In the genomic region with DNA sequence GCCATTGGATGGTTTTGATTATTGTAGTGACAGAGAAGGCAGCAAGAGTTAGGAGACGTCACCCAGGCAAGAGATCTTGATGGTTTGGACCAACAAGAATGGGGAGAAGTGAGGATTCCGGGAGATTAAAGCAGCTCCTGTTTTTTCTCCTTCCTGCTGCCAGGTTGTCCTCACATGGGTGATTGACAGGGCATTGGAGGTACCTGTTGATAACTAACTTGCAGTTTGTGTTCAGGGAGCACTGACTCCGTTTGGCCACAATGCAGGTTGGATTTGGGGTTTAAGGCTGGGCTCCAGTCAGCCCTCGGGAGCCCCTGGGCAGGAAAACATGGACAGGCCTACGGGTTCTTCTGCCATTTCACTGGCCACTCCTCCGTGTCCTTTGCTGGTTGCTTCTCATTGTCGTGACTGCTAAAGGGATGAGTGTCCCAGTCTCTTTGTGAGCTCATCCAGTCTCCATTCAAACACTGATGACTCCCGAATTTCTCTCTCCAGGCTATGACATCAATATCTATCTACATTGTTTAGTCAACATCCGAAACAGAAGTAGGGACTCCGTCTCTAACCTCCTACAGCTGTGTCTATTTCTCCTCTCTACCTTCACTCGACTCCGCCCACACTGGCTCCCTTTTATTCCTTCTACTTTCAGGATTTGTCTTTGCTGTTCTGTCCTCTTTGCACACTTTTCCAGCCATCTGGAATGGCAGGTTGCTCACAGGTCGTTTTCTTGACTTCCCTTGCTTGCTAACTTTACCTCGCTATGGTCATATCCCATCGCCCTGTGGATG, we compare ENCODE assay signal across 8 cellular contexts. TPM values are rescaled to one million over a fixed set of nuclear protein-coding genes. Genes with fewer than 3 reads are reported as not detected.
A peak's percentile ranks its signal among the peaks of the same experiment; 100 is the strongest.
DNase-seq lines count a peak whose midpoint lies in the region; ATAC-seq, FAIRE-seq and TF ChIP-seq lines count a peak whose summit lies in the region.

No MANE protein-coding gene starts in this region.

- H3K27ac ChIP-seq in DND-41 (ENCODE audit: low read length): peak overlapping the region; percentile 80
- H3K27ac ChIP-seq in OCI-LY7 (ENCODE audit: low read depth, low read length, poor library complexity, severe bottlenecking): no peak overlapping the region
- no peak overlapping the region for H3K27ac ChIP-seq in endothelial cell of umbilical vein (ENCODE audit: insufficient read depth, low read depth, low read length)
- peak overlapping the region in 2 of 4 donors; percentile 100 for H3K27ac ChIP-seq in pancreas

- peak overlapping the region in 1 of 2 experiments; percentile 70; a peak in 2 of 4 replicates for H3K4me3 ChIP-seq in DND-41 (ENCODE audit: low read depth in 1 of 2, low read length in 2 of 2)
- peak overlapping the region; percentile 88 for H3K4me3 ChIP-seq in OCI-LY7 (ENCODE audit: low read depth, low read length, poor library complexity, severe bottlenecking)
- no peak overlapping the region for H3K4me3 ChIP-seq in endothelial cell of umbilical vein (replicated peaks in 1 of 3; ENCODE audit: insufficient read depth in 1 of 3, low read depth in 1 of 3, low read length in 3 of 3)
- peak overlapping the region in 3 of 4 donors; percentile 77 to 93 (median 93) for H3K4me3 ChIP-seq in pancreas

- no peak for DNase-seq in DND-41
- DNase-seq in OCI-LY7 (ENCODE audit: low spot score): no peak
- DNase-seq in endothelial cell of umbilical vein (ENCODE audit: low read depth, low spot score): no peak
- peak in 1 of 6 donors; percentile 21 for DNase-seq in pancreas
- no peak for DNase-seq in NK-92 (lab: John Stamatoyannopoulos, UW; ENCODE audit: unreplicated experiment)
- no peak for DNase-seq in anterior cingulate cortex (lab: John Stamatoyannopoulos, UW)
- no peak for DNase-seq in T1000 (lab: John Stamatoyannopoulos, UW)

- H3K27me3 ChIP-seq in DND-41 (ENCODE audit: insufficient read depth, low read length, poor library complexity): no peaks in the 10 kb centered on the region
- no peaks in the 10 kb centered on the region for H3K27me3 ChIP-seq in endothelial cell of umbilical vein (ENCODE audit: control insufficient read depth in 2 of 2, insufficient read depth in 2 of 2, low read length in 2 of 2)
- H3K27me3 ChIP-seq in pancreas: no peaks in the 10 kb centered on the region

- no peak for FAIRE-seq in endothelial cell of umbilical vein (lab: Jason Lieb, UNC)
- no peak for FAIRE-seq in pancreas (lab: Jason Lieb, UNC)

- H3K9me3 ChIP-seq in DND-41 (ENCODE audit: insufficient read depth, low read length, severe bottlenecking) (no peaks in the 10 kb centered on the region), OCI-LY7 (ENCODE audit: low read length) (no peaks in the 10 kb centered on the region), endothelial cell of umbilical vein (replicated peaks; ENCODE audit: control insufficient read depth, insufficient read depth, low read length) (no peaks in the 10 kb centered on the region), pancreas (no peaks in the 10 kb centered on the region)

- H3K36me3 ChIP-seq in DND-41 (ENCODE audit: insufficient read depth, low read length): peaks cover 24% of the 10 kb centered on the region
- peaks cover 14% of the 10 kb centered on the region; the same call in 1 of the 2 replicates for H3K36me3 ChIP-seq in OCI-LY7 (ENCODE audit: insufficient read depth, low read length)
- H3K36me3 ChIP-seq in endothelial cell of umbilical vein (ENCODE audit: control insufficient read depth in 2 of 2, extremely low read depth in 1 of 2, insufficient read depth in 2 of 2, low read length in 2 of 2): peaks cover 0 to 1% of the 10 kb centered on the region in 2 experiments
- no peaks in the 10 kb centered on the region for H3K36me3 ChIP-seq in pancreas

- H4K20me1 ChIP-seq in DND-41 (ENCODE audit: insufficient read depth, low read length) (peaks cover 25% of the 10 kb centered on the region), OCI-LY7 (ENCODE audit: insufficient read depth, low read length) (peaks cover 20% of the 10 kb centered on the region), endothelial cell of umbilical vein (replicated peaks; ENCODE audit: control insufficient read depth, extremely low read depth, insufficient read depth, low read length) (no peaks in the 10 kb centered on the region)

- H3K4me2 ChIP-seq in DND-41 (ENCODE audit: insufficient read depth, low read length): peak overlapping the region; percentile 82
- H3K4me2 ChIP-seq in OCI-LY7 (ENCODE audit: low read length): peak overlapping the region; percentile 94
- peak overlapping the region; percentile 72 for H3K4me2 ChIP-seq in endothelial cell of umbilical vein (ENCODE audit: insufficient read depth, low read length)

- H2AFZ ChIP-seq in DND-41 (ENCODE audit: low read depth, low read length): peak overlapping the region; percentile 75
- peak overlapping the region; percentile 70 for H2AFZ ChIP-seq in OCI-LY7 (ENCODE audit: low read length)
- no peak overlapping the region for H2AFZ ChIP-seq in endothelial cell of umbilical vein (ENCODE audit: low read depth, low read length)

- dilution Hi-C loops in endothelial cell of umbilical vein (cut with MboI; ENCODE audit: extremely low pct_ligation_motif_present, low sequenced_read_pairs): no loop called here

- POLR2A ChIA-PET in OCI-LY7 (lab: Charles Lee): interaction anchor here (0.5 to 2.0 kb wide), 3 partner anchors 15 to 37 kb away, joined by 3 to 8 read pairs (median 3); a partner anchor contains a TSS
- POLR2A ChIA-PET in endothelial cell of umbilical vein (lab: Charles Lee): interaction anchor here (1.2 kb wide), 1 partner anchor 20 kb away, joined by 5 read pairs; no protein-coding TSS in a partner anchor

- H3K9me1 ChIP-seq in endothelial cell of umbilical vein (replicated peaks; ENCODE audit: control insufficient read depth, extremely low read depth, insufficient read depth, low read length): no peaks in the 10 kb centered on the region

- no peaks in the 10 kb centered on the region for H3K9me2 ChIP-seq in OCI-LY7 (ENCODE audit: insufficient read depth, low read length)

- H3K4me1 ChIP-seq in DND-41 (ENCODE audit: insufficient read depth, low read length): peaks cover 51% of the 10 kb centered on the region
- H3K4me1 ChIP-seq in OCI-LY7 (ENCODE audit: insufficient read depth, low read length, poor library complexity, severe bottlenecking): peaks cover 32% of the 10 kb centered on the region
- peaks cover 24% of the 10 kb centered on the region for H3K4me1 ChIP-seq in endothelial cell of umbilical vein (ENCODE audit: control insufficient read depth, extremely low read depth, insufficient read depth, low read length)
- peaks cover 0 to 9% (median 0%) of the 10 kb centered on the region in 3 donors for H3K4me1 ChIP-seq in pancreas

- WGBS in pancreas, 2 donors: 86 to 88% methylated on average over 15 of the region's 15 CpGs

- TF ChIP-seq POLR2A in endothelial cell of umbilical vein (IDR thresholded peaks at IDR 0.05; ENCODE audit: low read depth, low read length): no peak

- H3K79me2 ChIP-seq in DND-41 (ENCODE audit: insufficient read depth, low read length): peaks cover 46% of the 10 kb centered on the region
- H3K79me2 ChIP-seq in OCI-LY7 (ENCODE audit: insufficient read depth, low read depth, low read length): peaks cover 24% of the 10 kb centered on the region
- peaks cover 25% of the 10 kb centered on the region for H3K79me2 ChIP-seq in endothelial cell of umbilical vein (ENCODE audit: control insufficient read depth, insufficient read depth, low read length)

- TF ChIP-seq CTCF in DND-41 (IDR thresholded peaks at IDR 0.05; ENCODE audit: borderline replicate concordance, extremely low read depth, low read length, poor library complexity, severe bottlenecking): no peak
- no peak for TF ChIP-seq CTCF in OCI-LY7 (conservative IDR thresholded peaks at IDR 0.05; ENCODE audit: low read length)
- TF ChIP-seq CTCF in endothelial cell of umbilical vein (IDR thresholded peaks at IDR 0.05; ENCODE audit: extremely low read depth in 1 of 2, insufficient read depth in 1 of 2, low read depth in 1 of 2, low read length in 2 of 2): no peak
- TF ChIP-seq CTCF in pancreas (IDR thresholded peaks at IDR 0.05): no peak

- no peak for ATAC-seq in DND-41 (ENCODE audit: insufficient read depth, low read depth)
- no peak for ATAC-seq in pancreas
- ATAC-seq in GM18517 (IDR thresholded peaks at IDR 0.05; ENCODE audit: unreplicated experiment): no peak

- no TSS peak for BruUV-seq in OCI-LY7 (replicated peaks; lab: Mats Ljungman, UMichigan)
- BruUV-seq in endothelial cell of umbilical vein (replicated peaks; lab: Mats Ljungman, UMichigan): no TSS peak

- CTCF ChIA-PET in OCI-LY7 (lab: Charles Lee; ENCODE audit: unreplicated experiment): no interaction called here
- CTCF ChIA-PET in endothelial cell of umbilical vein (lab: Charles Lee): interaction anchor here (1.2 to 1.8 kb wide), 2 partner anchors 20 to 31 kb away, joined by 6 to 8 read pairs; a partner anchor contains a TSS

- H3K9ac ChIP-seq in DND-41 (ENCODE audit: low read depth, low read length): peak overlapping the region; percentile 64
- H3K9ac ChIP-seq in endothelial cell of umbilical vein (replicated peaks; ENCODE audit: extremely low read depth, insufficient read depth, low read length): no peak overlapping the region

- intact Hi-C loops in OCI-LY7 (cut with micrococcal nuclease; ENCODE audit: unreplicated experiment): loop anchor here (1.0 to 2.0 kb wide), 2 partner anchors 27 to 75 kb away; no protein-coding TSS in a partner anchor
- intact Hi-C loops in endothelial cell of umbilical vein (cut with micrococcal nuclease): loop anchor here (1.0 kb wide), 4 partner anchors 18 to 83 kb away; a partner anchor contains a TSS
- intact Hi-C loops in pancreas (cut with DNase I): no loop called here

RNA-seq across cellular contexts. Expression of a gene that starts 1.3 kb away (rescaled TPM):
- 101 and 124 TPM in 2 replicates for total RNA-seq in OCI-LY7 (2014; rRNA removed; shearing (Covaris generic))
- total RNA-seq in OCI-LY7 (2022) (105 and 114 TPM in 2 replicates), endothelial cell of umbilical vein (184 and 187 TPM in 2 replicates), pancreas (100 to 1,000 TPM in 1 of 6 donors, 10 to 100 TPM in 5; 48.8 to 116 (median 72.8) TPM)
- polyA plus RNA-seq in endothelial cell of umbilical vein (116 and 125 TPM in 2 replicates), pancreas (100 to 1,000 TPM; 177 to 191 TPM)
- 93.1 and 118 TPM in 2 replicates for polyA plus RNA-seq in endothelial cell of umbilical vein (2011; cell fraction: cytosol; rRNA removed)
- polyA plus RNA-seq in endothelial cell of umbilical vein (2011; cell fraction: nucleus; rRNA removed): 257 and 302 TPM in 2 replicates
- polyA plus RNA-seq in endothelial cell of umbilical vein (2012): 96.0 and 145 TPM in 2 replicates
- 55.3 and 80.9 TPM in 2 replicates for polyA minus RNA-seq in endothelial cell of umbilical vein
- 56.8 TPM for polyA minus RNA-seq in endothelial cell of umbilical vein (2011; cell fraction: cytosol; rRNA and poly(A)+ RNA removed)
- 61.0 and 83.2 TPM in 2 replicates for polyA minus RNA-seq in endothelial cell of umbilical vein (2011; cell fraction: nucleus; rRNA and poly(A)+ RNA removed)

RNA-seq across cellular contexts. Expression of a gene that starts 17.7 kb away (rescaled TPM):
- total RNA-seq in OCI-LY7 (2014; rRNA removed; shearing (Covaris generic)): 65.4 and 90.9 TPM in 2 replicates
- total RNA-seq in OCI-LY7 (2022) (118 and 140 TPM in 2 replicates), endothelial cell of umbilical vein (112 and 114 TPM in 2 replicates), pancreas (10 to 100 TPM; 28.7 to 52.4 (median 34.6) TPM)
- polyA plus RNA-seq in endothelial cell of umbilical vein (39.4 and 48.4 TPM in 2 replicates), pancreas (100 to 1,000 TPM in 1 of 2 donors, 10 to 100 TPM in 1; 76.0 to 154 TPM)
- 15.1 and 23.9 TPM in 2 replicates for polyA plus RNA-seq in endothelial cell of umbilical vein (2011; cell fraction: cytosol; rRNA removed)
- polyA plus RNA-seq in endothelial cell of umbilical vein (2011; cell fraction: nucleus; rRNA removed): 204 and 217 TPM in 2 replicates
- 40.6 and 46.0 TPM in 2 replicates for polyA plus RNA-seq in endothelial cell of umbilical vein (2012)
- 18.4 and 25.4 TPM in 2 replicates for polyA minus RNA-seq in endothelial cell of umbilical vein
- 20.7 TPM for polyA minus RNA-seq in endothelial cell of umbilical vein (2011; cell fraction: cytosol; rRNA and poly(A)+ RNA removed)
- polyA minus RNA-seq in endothelial cell of umbilical vein (2011; cell fraction: nucleus; rRNA and poly(A)+ RNA removed): 49.5 and 90.5 TPM in 2 replicates

RNA-seq across cellular contexts. Expression of a gene that starts 27.5 kb away (rescaled TPM):
- 7.3 TPM in 2 replicates for total RNA-seq in OCI-LY7 (2014; rRNA removed; shearing (Covaris generic))
- total RNA-seq in OCI-LY7 (2022): 19.8 and 21.2 TPM in 2 replicates
- 61.9 and 64.2 TPM in 2 replicates for total RNA-seq in endothelial cell of umbilical vein
- polyA plus RNA-seq in endothelial cell of umbilical vein: 68.3 and 76.8 TPM in 2 replicates
- 40.2 and 49.3 TPM in 2 replicates for polyA plus RNA-seq in endothelial cell of umbilical vein (2011; cell fraction: cytosol; rRNA removed)
- polyA plus RNA-seq in endothelial cell of umbilical vein (2011; cell fraction: nucleus; rRNA removed): 59.7 and 65.1 TPM in 2 replicates
- 36.2 and 63.1 TPM in 2 replicates for polyA plus RNA-seq in endothelial cell of umbilical vein (2012)
- polyA minus RNA-seq in endothelial cell of umbilical vein: 20.8 and 26.9 TPM in 2 replicates
- 41.1 TPM for polyA minus RNA-seq in endothelial cell of umbilical vein (2011; cell fraction: cytosol; rRNA and poly(A)+ RNA removed)
- 25.5 and 31.2 TPM in 2 replicates for polyA minus RNA-seq in endothelial cell of umbilical vein (2011; cell fraction: nucleus; rRNA and poly(A)+ RNA removed)
- 10 to 100 TPM; 13.8 to 22.1 (median 16.2) TPM for total RNA-seq in pancreas
- polyA plus RNA-seq in pancreas: 10 to 100 TPM; 22.7 to 31.1 TPM

RNA-seq across cellular contexts. Expression of a gene that starts 27.9 kb away (rescaled TPM):
- 7.9 and 8.0 TPM in 2 replicates for total RNA-seq in OCI-LY7 (2014; rRNA removed; shearing (Covaris generic))
- total RNA-seq in OCI-LY7 (2022) (24.0 and 31.1 TPM in 2 replicates), endothelial cell of umbilical vein (36.1 and 39.3 TPM in 2 replicates), pancreas (10 to 100 TPM; 21.0 to 34.3 (median 29.9) TPM)
- polyA plus RNA-seq in endothelial cell of umbilical vein (34.2 and 37.4 TPM in 2 replicates), pancreas (10 to 100 TPM; 74.0 to 99.3 TPM)
- 25.8 and 33.1 TPM in 2 replicates for polyA plus RNA-seq in endothelial cell of umbilical vein (2011; cell fraction: cytosol; rRNA removed)
- polyA plus RNA-seq in endothelial cell of umbilical vein (2011; cell fraction: nucleus; rRNA removed): 38.7 and 57.3 TPM in 2 replicates
- polyA plus RNA-seq in endothelial cell of umbilical vein (2012): 31.3 and 35.6 TPM in 2 replicates
- 18.3 and 23.3 TPM in 2 replicates for polyA minus RNA-seq in endothelial cell of umbilical vein
- polyA minus RNA-seq in endothelial cell of umbilical vein (2011; cell fraction: cytosol; rRNA and poly(A)+ RNA removed): 11.8 TPM
- 16.7 and 21.3 TPM in 2 replicates for polyA minus RNA-seq in endothelial cell of umbilical vein (2011; cell fraction: nucleus; rRNA and poly(A)+ RNA removed)

RNA-seq across cellular contexts. Expression of a gene that starts 31.5 kb away (rescaled TPM):
- total RNA-seq in OCI-LY7 (2014; rRNA removed; shearing (Covaris generic)): 73.5 and 85.1 TPM in 2 replicates
- total RNA-seq in OCI-LY7 (2022) (111 and 146 TPM in 2 replicates), endothelial cell of umbilical vein (55.8 and 62.9 TPM in 2 replicates), pancreas (10 to 100 TPM; 19.4 to 34.9 (median 24.3) TPM)
- polyA plus RNA-seq in endothelial cell of umbilical vein (28.3 and 31.7 TPM in 2 replicates), pancreas (10 to 100 TPM; 56.8 to 60.0 TPM)
- polyA plus RNA-seq in endothelial cell of umbilical vein (2011; cell fraction: cytosol; rRNA removed): 35.2 and 36.0 TPM in 2 replicates
- 89.2 and 105 TPM in 2 replicates for polyA plus RNA-seq in endothelial cell of umbilical vein (2011; cell fraction: nucleus; rRNA removed)
- 40.9 and 52.4 TPM in 2 replicates for polyA plus RNA-seq in endothelial cell of umbilical vein (2012)
- 43.3 and 48.4 TPM in 2 replicates for polyA minus RNA-seq in endothelial cell of umbilical vein
- polyA minus RNA-seq in endothelial cell of umbilical vein (2011; cell fraction: cytosol; rRNA and poly(A)+ RNA removed): 25.2 TPM
- polyA minus RNA-seq in endothelial cell of umbilical vein (2011; cell fraction: nucleus; rRNA and poly(A)+ RNA removed): 32.5 and 39.6 TPM in 2 replicates

Comparison
In these comparisons a context has a peak if more than half of its experiments do, and no peak if none do; other contexts are left out.
1. H3K4me3 ChIP-seq: peak in OCI-LY7 (single experiment) and pancreas (3 of 4); none in endothelial cell of umbilical vein (0 of 3).
2. intact Hi-C loops: an anchor here in OCI-LY7 (1.0 to 2.0 kb wide) and endothelial cell of umbilical vein (1.0 kb wide); none called in pancreas.
3. Peak in every context shown above with its lines, with median percentiles within 50 percentile points of each other: H3K4me2 ChIP-seq.